ENCODE assay signal across 7 cellular contexts in genomic region chr1:47996406-47997226, GRCh38. TPM values are rescaled to one million over a fixed set of nuclear protein-coding genes. Genes with fewer than 3 reads are reported as not detected.
DNase-seq lines count a peak whose midpoint lies in the region; ATAC-seq, FAIRE-seq and TF ChIP-seq lines count a peak whose summit lies in the region.

No MANE protein-coding gene starts in this region.

- no peak for TF ChIP-seq CTCF in astrocyte (IDR thresholded peaks at IDR 0.05; ENCODE audit: insufficient read depth, low read depth, low read length)
- no peak for TF ChIP-seq CTCF in kidney (IDR thresholded peaks at IDR 0.05; ENCODE audit: borderline replicate concordance, extremely low read depth, insufficient read depth)

- H3K36me3 Mint-ChIP-seq in astrocyte (ENCODE audit: low read depth, unreplicated experiment), result peaks cover 2% of the 10 kb centered on the region

- peak overlapping the region; percentile 81 for H3K4me2 ChIP-seq in astrocyte (ENCODE audit: low read length)

- peak overlapping the region; percentile 88 for H3K4me3 Mint-ChIP-seq in astrocyte (ENCODE audit: unreplicated experiment)

- FAIRE-seq in astrocyte (lab: Jason Lieb, UNC) (no peak), kidney (lab: Jason Lieb, UNC) (no peak)

- H3K27ac ChIP-seq in HUES48 (ENCODE audit: low read depth, low read length) (peak overlapping the region; percentile 63), astrocyte (ENCODE audit: low read depth, low read length) (no peak overlapping the region), kidney (ENCODE audit: low read depth in 2 of 2, low read length in 2 of 2) (peak overlapping the region; percentile 91)

- H3K27ac Mint-ChIP-seq in astrocyte (ENCODE audit: unreplicated experiment), result peak overlapping the region; percentile 1

- no peaks in the 10 kb centered on the region for H3K9me3 ChIP-seq in HUES48 (ENCODE audit: control insufficient read depth, insufficient read depth, low read length)
- H3K9me3 ChIP-seq in astrocyte (ENCODE audit: insufficient read depth, low read depth, low read length), result no peaks in the 10 kb centered on the region
- H3K9me3 ChIP-seq in kidney (ENCODE audit: control insufficient read depth in 1 of 2, low read length in 2 of 2), result no peaks in the 10 kb centered on the region

- peaks cover 12% of the 10 kb centered on the region for H3K4me1 Mint-ChIP-seq in astrocyte (ENCODE audit: low read depth, unreplicated experiment)

- H3K9me3 Mint-ChIP-seq in astrocyte (ENCODE audit: unreplicated experiment), result peaks cover 2% of the 10 kb centered on the region

- H3K9ac ChIP-seq in HUES48 (ENCODE audit: low read depth, low read length), result no peak overlapping the region
- no peak overlapping the region for H3K9ac ChIP-seq in astrocyte (ENCODE audit: low read length)
- peak overlapping the region; percentile 57 to 72 for H3K9ac ChIP-seq in kidney (ENCODE audit: low read length in 2 of 2)

- H3K4me1 ChIP-seq in HUES48 (ENCODE audit: control insufficient read depth, insufficient read depth, low read length) (peaks cover 34% of the 10 kb centered on the region), astrocyte (ENCODE audit: insufficient read depth, low read length) (no peaks in the 10 kb centered on the region), kidney (ENCODE audit: control insufficient read depth in 1 of 2, insufficient read depth in 1 of 2, low read depth in 1 of 2, low read length in 2 of 2) (peaks cover 6 to 18% of the 10 kb centered on the region in 2 donors)

- DNase-seq in astrocyte (ENCODE audit: low read depth) (no peak), kidney (peak; percentile 75), SW480 (ENCODE audit: low spot score) (no peak), dedifferentiated amniotic fluid mesenchymal stem cell (ENCODE audit: extremely low spot score) (no peak)
- no peak for DNase-seq in stimulated activated naive CD8-positive, alpha-beta T cell treated with anti-CD3 and anti-CD28 coated beads, Interleukin-15, Interleukin-2, amounts not matched to agents 100 U/mL and 50 U/mL, for 24 hours

- intact Hi-C loops in kidney (cut with DNase I), result no loop called here

- H3K4me3 ChIP-seq in HUES48 (ENCODE audit: low read depth, low read length) (peak overlapping the region; percentile 74), astrocyte (ENCODE audit: insufficient read depth, low read depth, low read length) (peak overlapping the region; percentile 23), kidney (ENCODE audit: low read length in 2 of 2) (peak overlapping the region; percentile 72 to 86)

- H3K79me2 ChIP-seq in astrocyte (ENCODE audit: insufficient read depth, low read length), result no peaks in the 10 kb centered on the region

- peaks cover 36% of the 10 kb centered on the region for H3K27me3 Mint-ChIP-seq in astrocyte (ENCODE audit: low read depth, unreplicated experiment)

- peak overlapping the region; percentile 18 for H2AFZ ChIP-seq in astrocyte (ENCODE audit: low read depth, low read length)

- H3K36me3 ChIP-seq in HUES48 (ENCODE audit: control insufficient read depth, insufficient read depth, low read length) (peaks cover 7% of the 10 kb centered on the region; the same call in 1 of the 2 replicates), astrocyte (ENCODE audit: insufficient read depth, low read length) (no peaks in the 10 kb centered on the region), kidney (ENCODE audit: control insufficient read depth in 1 of 2, insufficient read depth in 2 of 2, low read length in 2 of 2) (peaks cover 0 to 7% of the 10 kb centered on the region in 2 donors)

- peak; percentile 25 for ATAC-seq in stimulated activated naive CD8-positive, alpha-beta T cell treated with anti-CD3 and anti-CD28 coated beads, Interleukin-15, Interleukin-2, amounts not matched to agents 100 U/mL and 50 U/mL, for 24 hours
- ATAC-seq in GM19467 (IDR thresholded peaks at IDR 0.05; ENCODE audit: unreplicated experiment), result no peak

- no peaks in the 10 kb centered on the region for H4K20me1 ChIP-seq in astrocyte (ENCODE audit: insufficient read depth, low read length)

- peaks cover 40% of the 10 kb centered on the region for H3K27me3 ChIP-seq in HUES48 (ENCODE audit: control insufficient read depth, insufficient read depth, low read length)
- peaks cover 42% of the 10 kb centered on the region for H3K27me3 ChIP-seq in astrocyte (ENCODE audit: insufficient read depth, low read length)

RNA-seq across cellular contexts. Expression of gene TRABD2B, which starts 0.6 kb away (rescaled TPM):
- 0.89 and 1.8 TPM in 2 replicates for total RNA-seq in astrocyte
- 62.0 TPM for total RNA-seq in kidney
- polyA plus RNA-seq in kidney (ENCODE audit: insufficient read depth, low read depth, low replicate concordance), result 19.8 TPM

Comparison
In these comparisons a context has a peak if more than half of its experiments do, and no peak if none do; other contexts are left out.
1. H3K4me3 ChIP-seq: peak in every context shown above with its lines; median percentile 79 in kidney; 74 in HUES48; 23 in astrocyte.
2. H3K9ac ChIP-seq: peak in kidney (2 of 2); none in HUES48 (single experiment) and astrocyte (single experiment).
3. RNA of gene TRABD2B, which starts 0.6 kb away (total RNA-seq): 62.0 TPM in kidney (single experiment); 0.89 to 1.8 TPM in astrocyte; every median in the first group is over 10 times any median in the second.